ENCODE assay signal across 8 cellular contexts in genomic region chr3:69439683-69440270, GRCh38. TPM values are rescaled to one million over a fixed set of nuclear protein-coding genes. Genes with fewer than 3 reads are reported as not detected.
DNase-seq lines count a peak whose midpoint lies in the region; ATAC-seq and TF ChIP-seq lines count a peak whose summit lies in the region.

No MANE protein-coding gene starts in this region.

- H3K27me3 Mint-ChIP-seq in activated CD4-positive, alpha-beta T cell treated with anti-CD3 and anti-CD28 coated beads, Interleukin-2, amount 10 ng/mL, durations not matched to agents 24 days and 14 days = no peaks in the 10 kb centered on the region

- H3K27me3 ChIP-seq in subcutaneous abdominal adipose tissue (ENCODE audit: control insufficient read depth in 5 of 5, insufficient read depth in 4 of 5, low read length in 5 of 5) = no peaks in the 10 kb centered on the region

- H3K36me3 ChIP-seq in subcutaneous abdominal adipose tissue (ENCODE audit: control insufficient read depth in 5 of 5, insufficient read depth in 5 of 5, low read length in 5 of 5) = no peaks in the 10 kb centered on the region

- no peak for DNase-seq in activated CD4-positive, alpha-beta T cell treated with anti-CD3 and anti-CD28 coated beads, Interleukin-2, amount 10 ng/mL, durations not matched to agents 24 days and 14 days
- no peak for DNase-seq in activated CD4-positive, alpha-beta T cell treated with anti-CD3 and anti-CD28 coated beads, Interleukin-2, amount 50 U/mL, for 48 hours
- DNase-seq in germinal center (ENCODE audit: low spot score) (peak; percentile 16), NCI-H1436 (lab: John Stamatoyannopoulos, UW) (no peak)
- DNase-seq in effector CD4-positive, alpha-beta T cell = no peak

- peak overlapping the region; percentile 4 for H3K27ac Mint-ChIP-seq in activated CD4-positive, alpha-beta T cell treated with anti-CD3 and anti-CD28 coated beads, Interleukin-2, amount 10 ng/mL, durations not matched to agents 24 days and 14 days

- no peak overlapping the region for H3K27ac ChIP-seq in subcutaneous abdominal adipose tissue (ENCODE audit: low read depth, low read length)

- peaks cover 0 to 7% (median 5%) of the 10 kb centered on the region in 5 donors for H3K4me1 ChIP-seq in subcutaneous abdominal adipose tissue (ENCODE audit: control insufficient read depth in 5 of 5, insufficient read depth in 5 of 5, low read length in 5 of 5)

- intact Hi-C loops in activated CD4-positive, alpha-beta T cell treated with anti-CD3 and anti-CD28 coated beads, Interleukin-2, amount 10 ng/mL, durations not matched to agents 24 days and 14 days (cut with micrococcal nuclease) = loop anchor here (5.0 to 10.0 kb wide), 2 partner anchors 52 to 225 kb away; partner anchors contain the start of gene FRMD4B

- peak overlapping the region in 4 of 5 donors; percentile 17 to 53 (median 38) for H3K4me3 ChIP-seq in subcutaneous abdominal adipose tissue (ENCODE audit: low read depth in 1 of 5, low read length in 5 of 5)

- H3K9ac ChIP-seq in subcutaneous abdominal adipose tissue (ENCODE audit: low read length in 5 of 5) = no peak overlapping the region

- ATAC-seq in SK-N-SH treated with all-trans-retinoic acid at 6 μM for 48 hours (peak; percentile 61), HG02981 (IDR thresholded peaks at IDR 0.05; ENCODE audit: unreplicated experiment) (no peak)

- peaks cover 35% of the 10 kb centered on the region for H3K4me1 Mint-ChIP-seq in activated CD4-positive, alpha-beta T cell treated with anti-CD3 and anti-CD28 coated beads, Interleukin-2, amount 10 ng/mL, durations not matched to agents 24 days and 14 days

- H3K9me3 ChIP-seq in subcutaneous abdominal adipose tissue (ENCODE audit: control insufficient read depth in 5 of 5, low read length in 5 of 5) = no peaks in the 10 kb centered on the region

- no peaks in the 10 kb centered on the region for H3K9me3 Mint-ChIP-seq in activated CD4-positive, alpha-beta T cell treated with anti-CD3 and anti-CD28 coated beads, Interleukin-2, amount 10 ng/mL, durations not matched to agents 24 days and 14 days

- peak overlapping the region; percentile 13 for H3K4me3 Mint-ChIP-seq in activated CD4-positive, alpha-beta T cell treated with anti-CD3 and anti-CD28 coated beads, Interleukin-2, amount 10 ng/mL, durations not matched to agents 24 days and 14 days

- no peaks in the 10 kb centered on the region for H3K36me3 Mint-ChIP-seq in activated CD4-positive, alpha-beta T cell treated with anti-CD3 and anti-CD28 coated beads, Interleukin-2, amount 10 ng/mL, durations not matched to agents 24 days and 14 days (ENCODE audit: low read depth)

TF ChIP-seq in SK-N-SH treated with all-trans-retinoic acid at 6 μM for 48 hours, 23 proteins besides CTCF, POLR2A, EP300 and RAD21:
- TF ChIP-seq ZC3H10 (CRISPR knock-in tag; IDR thresholded peaks at IDR 0.05) (no peak), ZFP3 (CRISPR knock-in tag; IDR thresholded peaks at IDR 0.05) (peak; percentile 90)

RNA-seq across cellular contexts. Expression of gene FRMD4B, which starts 53.9 kb away (rescaled TPM):
- 59.1 and 60.9 TPM in 2 replicates for total RNA-seq in activated CD4-positive, alpha-beta T cell treated with anti-CD3 and anti-CD28 coated beads, Interleukin-2, amount 10 ng/mL, durations not matched to agents 24 days and 14 days
